ENCODE assay signal across 10 cellular contexts in genomic region chr5:38660194-38660668, GRCh38.
DNase-seq lines count a peak whose midpoint lies in the region; ATAC-seq and TF ChIP-seq lines count a peak whose summit lies in the region.
"Had no signal": no experiment of that assay in that cellular context is flagged by ENCODE, and none has a peak within 500 bp of the region (broad histone marks: within the 10 kb centered on the region; RNA-seq: fewer than 3 reads in every experiment).

No MANE protein-coding gene starts in this region.

- TF ChIP-seq CTCF in epithelial cell of esophagus (IDR thresholded peaks at IDR 0.05; ENCODE audit: insufficient read depth, low read depth, low read length, missing control alignments) (no peak), transverse colon (IDR thresholded peaks at IDR 0.05) (no peak)

- H2AK5ac ChIP-seq in trophoblast cell (ENCODE audit: low read length), result no peak overlapping the region

- peak overlapping the region; percentile 70 for H3K9ac ChIP-seq in HUES64 (ENCODE audit: low read depth, low read length)
- H3K9ac ChIP-seq in trophoblast cell (ENCODE audit: low read length), result no peak overlapping the region

- DNase-seq in NCI-H510A (lab: John Stamatoyannopoulos, UW), result peak; percentile 99
- peak; percentile 76 for DNase-seq in epithelial cell of esophagus (ENCODE audit: low read depth)
- peak; percentile 93 to 95 for DNase-seq in trophoblast cell
- DNase-seq in activated naive CD4-positive, alpha-beta T cell treated with Interleukin-2 at 50 U/mL for 16 hours, result no peak
- no peak for DNase-seq in transverse colon
- DNase-seq: activated naive CD4-positive, alpha-beta T cell treated with anti-CD3 and anti-CD28 coated beads, Interleukin-2, amount 10 ng/mL, durations not matched to agents 7 days and 5 days had no signal

- H3K9me3 ChIP-seq in HUES64 (ENCODE audit: insufficient read depth, low read depth, low read length), result no peaks in the 10 kb centered on the region
- H3K9me3 ChIP-seq in trophoblast cell (ENCODE audit: insufficient read depth, low read depth, low read length), result no peaks in the 10 kb centered on the region
- no peaks in the 10 kb centered on the region for H3K9me3 ChIP-seq in transverse colon

- H3K14ac ChIP-seq in trophoblast cell (ENCODE audit: low read length), result no peak overlapping the region

- 78% methylated on average over 12 of the region's 12 CpGs for WGBS in HUES64
- no CpG with 5 or more reads among the region's 12 CpGs for WGBS in trophoblast cell (ENCODE audit: extremely low coverage, insufficient coverage, insufficient read length)
- 57% methylated on average over 12 of the region's 12 CpGs; no CpG with 5 or more reads in 1 of the 2 donors for WGBS in transverse colon (ENCODE audit: low coverage in 1 of 2), 2 donors

- no peak overlapping the region for H3K4ac ChIP-seq in trophoblast cell (ENCODE audit: low read depth, low read length)

- no peak overlapping the region for H2BK12ac ChIP-seq in trophoblast cell (ENCODE audit: low read length)

- H4K91ac ChIP-seq in trophoblast cell (ENCODE audit: low read depth, low read length), result no peak overlapping the region

- H3K79me1 ChIP-seq in trophoblast cell (ENCODE audit: low read length), result no peaks in the 10 kb centered on the region

- H3K4me1 ChIP-seq in HUES64 (ENCODE audit: insufficient read depth, low read length) (peaks cover 4% of the 10 kb centered on the region), trophoblast cell (ENCODE audit: control insufficient read depth in 1 of 2, insufficient read depth in 2 of 2, low read length in 2 of 2) (peaks cover 0 to 3% of the 10 kb centered on the region in 2 experiments), transverse colon (no peaks in the 10 kb centered on the region)

- intact Hi-C loops in transverse colon (cut with DNase I; ENCODE audit: low total_unique reads), result no loop called here

- H3K79me2 ChIP-seq in trophoblast cell (ENCODE audit: control insufficient read depth, insufficient read depth, low read length, poor library complexity), result no peaks in the 10 kb centered on the region

- no peak for TF ChIP-seq POLR2A in transverse colon (IDR thresholded peaks at IDR 0.05)

- in situ Hi-C loops in transverse colon (cut with MboI; ENCODE audit: low pct_ligation_motif_present in 1 of 4, low pct_unique_long_range_greater_than_20kb in 1 of 4, low sequenced_read_pairs in 3 of 4), result no loop called here

- no peak overlapping the region for H3K18ac ChIP-seq in trophoblast cell (ENCODE audit: low read length)

- H3K23ac ChIP-seq in trophoblast cell (ENCODE audit: low read length), result no peak overlapping the region

- H4K12ac ChIP-seq in trophoblast cell (ENCODE audit: low read depth, low read length), result no peak overlapping the region

- H3K36me3 ChIP-seq in HUES64 (ENCODE audit: insufficient read depth, low read length), result no peaks in the 10 kb centered on the region
- no peaks in the 10 kb centered on the region for H3K36me3 ChIP-seq in trophoblast cell (ENCODE audit: control insufficient read depth in 1 of 2, insufficient read depth in 2 of 2, low read length in 2 of 2)
- no peaks in the 10 kb centered on the region for H3K36me3 ChIP-seq in transverse colon

- ATAC-seq in HG03354 (IDR thresholded peaks at IDR 0.05; ENCODE audit: poor library complexity, severe bottlenecking, unreplicated experiment), result no peak
- ATAC-seq in HG02763 (IDR thresholded peaks at IDR 0.05; ENCODE audit: unreplicated experiment), result no peak
- ATAC-seq: sciatic nerve had no signal

- no peak overlapping the region for H2BK120ac ChIP-seq in trophoblast cell (ENCODE audit: insufficient read depth, low read length, poor library complexity)

- TF ChIP-seq EP300 in transverse colon (IDR thresholded peaks at IDR 0.05; ENCODE audit: low read depth), result no peak

- no peak overlapping the region for H4K8ac ChIP-seq in trophoblast cell (ENCODE audit: low read depth, low read length)

- H3K4me3 ChIP-seq in HUES64 (ENCODE audit: low read length) (peak overlapping the region; percentile 35), epithelial cell of esophagus (ENCODE audit: low read length) (no peak overlapping the region), trophoblast cell (ENCODE audit: low read depth, low read length) (no peak overlapping the region), transverse colon (no peak overlapping the region)

- H3K27ac ChIP-seq in HUES64 (ENCODE audit: low read depth, low read length) (peak overlapping the region; percentile 66; the same call in 1 of the 2 replicates), trophoblast cell (ENCODE audit: low read depth, low read length) (no peak overlapping the region), transverse colon (no peak overlapping the region)

- no peaks in the 10 kb centered on the region for H3K27me3 ChIP-seq in HUES64 (ENCODE audit: insufficient read depth, low read length)
- H3K27me3 ChIP-seq in trophoblast cell (ENCODE audit: insufficient read depth, low read length), result no peaks in the 10 kb centered on the region
- H3K27me3 ChIP-seq in transverse colon, result no peaks in the 10 kb centered on the region

- no peak overlapping the region for H2AFZ ChIP-seq in trophoblast cell (ENCODE audit: insufficient read depth, low read length, poor library complexity)

- no peak overlapping the region for H3K4me2 ChIP-seq in trophoblast cell (ENCODE audit: low read length)

- no peak overlapping the region for H2BK5ac ChIP-seq in trophoblast cell (ENCODE audit: low read depth, low read length, poor library complexity)

Comparison
In these comparisons a context has a peak if more than half of its experiments do, and no peak if none do; other contexts are left out.
1. DNase-seq: peak in NCI-H510A (single experiment), epithelial cell of esophagus (single experiment) and trophoblast cell (2 of 2); none in activated naive CD4-positive, alpha-beta T cell treated with Interleukin-2 at 50 U/mL for 16 hours (single experiment) and transverse colon (single experiment).